ENCODE assay signal across 8 cellular contexts in genomic region chr9:104969116-104969515, GRCh38. TPM values are rescaled to one million over a fixed set of nuclear protein-coding genes. Genes with fewer than 3 reads are reported as not detected.
DNase-seq lines count a peak whose midpoint lies in the region; ATAC-seq and TF ChIP-seq lines count a peak whose summit lies in the region.

No MANE protein-coding gene starts in this region.

- no peak for TF ChIP-seq EP300 in suprapubic skin (IDR thresholded peaks at IDR 0.05)

- H3K4me1 ChIP-seq in right lobe of liver (peaks cover 0 to 11% (median 2%) of the 10 kb centered on the region in 4 donors), suprapubic skin (peaks cover 31% of the 10 kb centered on the region)
- peaks cover 8% of the 10 kb centered on the region for H3K4me1 ChIP-seq in effector memory CD4-positive, alpha-beta T cell (ENCODE audit: control insufficient read depth, insufficient read depth, low read length, poor library complexity, severe bottlenecking)

- no peak overlapping the region for H3K27ac Mint-ChIP-seq in T-helper 2 cell treated with Interferon-gamma antibody and Interleukin-4, amounts not matched to agents 5 μg/mL and 100 μg/mL, for 36 hours
- H3K27ac Mint-ChIP-seq in brain = peak overlapping the region; percentile 95 to 99 (median 99)

- no peaks in the 10 kb centered on the region for H3K36me3 ChIP-seq in right lobe of liver
- H3K36me3 ChIP-seq in suprapubic skin = no peaks in the 10 kb centered on the region
- no peaks in the 10 kb centered on the region for H3K36me3 ChIP-seq in effector memory CD4-positive, alpha-beta T cell (ENCODE audit: control insufficient read depth, insufficient read depth, low read length)

- WGBS in right lobe of liver (ENCODE audit: insufficient coverage, low coverage, low lambda C conversion rate, missing lambda C conversion rate) = 54% methylated on average over 4 of the region's 4 CpGs
- WGBS in suprapubic skin = 51% methylated on average over 4 of the region's 4 CpGs

- H3K4me3 Mint-ChIP-seq in T-helper 2 cell treated with Interferon-gamma antibody and Interleukin-4, amounts not matched to agents 5 μg/mL and 100 μg/mL, for 36 hours = peak overlapping the region; percentile 94
- peak overlapping the region; percentile 90 to 98 (median 95) for H3K4me3 Mint-ChIP-seq in brain

- no peaks in the 10 kb centered on the region for H3K9me3 Mint-ChIP-seq in T-helper 2 cell treated with Interferon-gamma antibody and Interleukin-4, amounts not matched to agents 5 μg/mL and 100 μg/mL, for 36 hours
- peaks cover 0 to 3% (median 0%) of the 10 kb centered on the region in 5 experiments for H3K9me3 Mint-ChIP-seq in brain

- no peak for TF ChIP-seq POLR2A in right lobe of liver (IDR thresholded peaks at IDR 0.05)
- TF ChIP-seq POLR2A in suprapubic skin (IDR thresholded peaks at IDR 0.05) = no peak

- no peak for ATAC-seq in right lobe of liver

- DNase-seq in T-helper 2 cell treated with Interferon-gamma antibody and Interleukin-4, amounts not matched to agents 5 μg/mL and 100 μg/mL, for 36 hours (ENCODE audit: low spot score) = no peak
- no peak for DNase-seq in T-helper 2 cell
- no peak for DNase-seq in right lobe of liver
- DNase-seq in suprapubic skin (ENCODE audit: low spot score in 2 of 2) = no peak
- DNase-seq in effector memory CD4-positive, alpha-beta T cell = no peak
- DNase-seq in NCI-H2227 (lab: John Stamatoyannopoulos, UW; ENCODE audit: unreplicated experiment) = no peak
- DNase-seq in HuH-7 (ENCODE audit: low spot score) = no peak

- TF ChIP-seq CTCF in brain (conservative IDR thresholded peaks at IDR 0.05) (no peak), right lobe of liver (IDR thresholded peaks at IDR 0.05) (no peak), suprapubic skin (IDR thresholded peaks at IDR 0.05) (no peak)

- H3K4me3 ChIP-seq in right lobe of liver = peak overlapping the region in 2 of 3 donors; percentile 71 to 85
- H3K4me3 ChIP-seq in suprapubic skin = peak overlapping the region; percentile 82
- no peak overlapping the region for H3K4me3 ChIP-seq in effector memory CD4-positive, alpha-beta T cell (ENCODE audit: insufficient read depth, low read depth, low read length, poor library complexity, severe bottlenecking)

- H3K27me3 ChIP-seq in right lobe of liver (no peaks in the 10 kb centered on the region), suprapubic skin (no peaks in the 10 kb centered on the region)
- no peaks in the 10 kb centered on the region for H3K27me3 ChIP-seq in effector memory CD4-positive, alpha-beta T cell (replicated peaks; ENCODE audit: control insufficient read depth, insufficient read depth, low read length, poor library complexity, severe bottlenecking)

- peaks cover 6% of the 10 kb centered on the region for H3K4me1 Mint-ChIP-seq in T-helper 2 cell treated with Interferon-gamma antibody and Interleukin-4, amounts not matched to agents 5 μg/mL and 100 μg/mL, for 36 hours (ENCODE audit: low read depth)
- peaks cover 22% of the 10 kb centered on the region for H3K4me1 Mint-ChIP-seq in brain

- H3K9me3 ChIP-seq in right lobe of liver = no peaks in the 10 kb centered on the region
- no peaks in the 10 kb centered on the region for H3K9me3 ChIP-seq in suprapubic skin
- no peaks in the 10 kb centered on the region for H3K9me3 ChIP-seq in effector memory CD4-positive, alpha-beta T cell (ENCODE audit: control insufficient read depth, low read length)

- H3K27me3 Mint-ChIP-seq in T-helper 2 cell treated with Interferon-gamma antibody and Interleukin-4, amounts not matched to agents 5 μg/mL and 100 μg/mL, for 36 hours (ENCODE audit: low read depth) = peaks cover 32% of the 10 kb centered on the region
- H3K27me3 Mint-ChIP-seq in brain = peaks cover 5% of the 10 kb centered on the region

- H3K27ac ChIP-seq in right lobe of liver (peak overlapping the region in 2 of 3 donors; percentile 86 to 90), suprapubic skin (peak overlapping the region; percentile 96)
- no peak overlapping the region for H3K27ac ChIP-seq in effector memory CD4-positive, alpha-beta T cell (ENCODE audit: insufficient read depth, low read length, poor library complexity, severe bottlenecking)

- H3K36me3 Mint-ChIP-seq in T-helper 2 cell treated with Interferon-gamma antibody and Interleukin-4, amounts not matched to agents 5 μg/mL and 100 μg/mL, for 36 hours (ENCODE audit: low read depth) = no peaks in the 10 kb centered on the region
- no peaks in the 10 kb centered on the region for H3K36me3 Mint-ChIP-seq in brain

- intact Hi-C loops in right lobe of liver (cut with DNase I) = loop anchor here in 1 of 2 donors (5.0 kb wide), 1 partner anchor 42 kb away; the partner anchor contains the start of gene ABCA1

RNA-seq across cellular contexts. Expression of gene ABCA1, which starts 41.2 kb away (rescaled TPM):
- 0.90 TPM for polyA plus RNA-seq in brain (ENCODE audit: insufficient read depth, low read depth, low replicate concordance)
- total RNA-seq in right lobe of liver (100 to 1,000 TPM in 1 of 6 experiments, 10 to 100 TPM in 5; 45.8 to 107 (median 61.4) TPM), suprapubic skin (10 to 100 TPM; 24.5 to 89.1 (median 48.5) TPM)
